In genomic region chr19:15448778-15449619, GRCh38 we compare ENCODE assay signal across 1 cellular context.
TF ChIP-seq lines count a peak whose summit lies in the region.

No MANE protein-coding gene starts in this region.

TF ChIP-seq in endothelial cell of umbilical vein, 7 proteins besides CTCF, POLR2A, EP300 and RAD21:
- TF ChIP-seq FOS (IDR thresholded peaks at IDR 0.05; ENCODE audit: borderline replicate concordance, insufficient read depth, low read length) (no peak), MYC (IDR thresholded peaks at IDR 0.05; ENCODE audit: low read depth, low read length) (no peak), MAX (IDR thresholded peaks at IDR 0.05; ENCODE audit: insufficient read depth, insufficient read length) (no peak), POLR2AphosphoS5 (IDR thresholded peaks at IDR 0.05; ENCODE audit: insufficient read depth, low read depth, low read length) (no peak), EZH2 (IDR thresholded peaks at IDR 0.05; ENCODE audit: borderline replicate concordance, low read depth, low read length, severe bottlenecking) (no peak), JUN (IDR thresholded peaks at IDR 0.05; ENCODE audit: borderline replicate concordance, insufficient read depth, insufficient read length, low read depth) (no peak), GATA2 (IDR thresholded peaks at IDR 0.05; ENCODE audit: insufficient read depth, insufficient read length, low read depth, low read length) (no peak)
